9 cellular contexts compared by ENCODE assay signal in the genomic region with DNA sequence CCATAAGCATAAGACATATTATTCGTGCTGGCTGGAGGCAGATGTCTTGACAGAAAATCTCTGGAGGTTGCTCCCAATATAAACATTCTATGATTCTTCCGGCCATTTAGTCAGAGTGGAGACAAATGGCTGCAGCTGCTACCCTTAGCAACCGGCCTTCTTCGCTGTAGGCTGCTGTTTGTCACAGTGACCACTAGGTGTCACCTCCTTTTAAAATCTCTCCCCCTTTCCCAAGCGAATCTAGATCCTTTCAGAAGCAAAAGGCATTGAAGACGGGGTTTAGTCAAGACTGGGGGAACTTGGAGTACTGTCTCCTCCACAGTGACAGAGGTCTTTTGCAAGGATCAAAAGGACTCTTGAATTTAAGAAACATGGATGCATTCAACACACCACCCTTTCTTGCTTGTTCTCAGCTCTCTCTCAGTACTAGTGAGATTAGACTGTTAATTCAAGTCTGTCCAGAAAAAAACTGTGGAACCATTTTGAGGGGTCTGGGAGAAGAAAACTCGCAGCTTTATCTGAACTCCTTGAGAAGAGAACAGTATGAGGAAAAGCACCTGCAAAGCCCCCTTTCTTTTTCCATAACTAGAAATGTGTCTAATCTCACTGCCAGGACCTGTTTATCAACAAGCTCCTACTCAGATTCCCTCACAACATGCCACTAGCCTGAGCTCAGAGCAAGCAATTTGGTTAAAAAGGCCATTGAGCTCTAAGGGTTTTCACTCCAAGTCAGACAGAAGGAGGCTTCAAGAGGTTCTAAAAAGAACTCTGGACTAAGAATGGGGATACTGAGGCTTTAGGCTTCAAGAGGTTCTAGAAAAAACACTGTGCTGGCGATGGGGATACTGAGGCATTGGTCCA.
DNase-seq lines count a peak whose midpoint lies in the region; ATAC-seq and TF ChIP-seq lines count a peak whose summit lies in the region.
"Had no signal": no experiment of that assay in that cellular context is flagged by ENCODE, and none has a peak within 500 bp of the region (broad histone marks: within the 10 kb centered on the region; RNA-seq: fewer than 3 reads in every experiment).

No MANE protein-coding gene starts in this region.

- CTCF ChIA-PET in CD8-positive, alpha-beta T cell (lab: Charles Lee) = interaction anchor here (0.8 to 1.9 kb wide), 5 partner anchors 9 to 912 kb away, joined by 3 to 8 read pairs (median 5); no protein-coding TSS in a partner anchor

- H3K27ac ChIP-seq in CD8-positive, alpha-beta T cell (ENCODE audit: low read depth, low read length) = no peak overlapping the region
- no peak overlapping the region for H3K27ac ChIP-seq in neutrophil

- H3K4me1 Mint-ChIP-seq in CD8-positive, alpha-beta T cell (ENCODE audit: low read depth) = no peaks in the 10 kb centered on the region
- H3K4me1 Mint-ChIP-seq: T-cell had no signal

- no peaks in the 10 kb centered on the region for H3K36me3 Mint-ChIP-seq in CD8-positive, alpha-beta T cell
- H3K36me3 Mint-ChIP-seq: T-cell had no signal

- peak in 1 of 7 experiments; percentile 10 for DNase-seq in CD8-positive, alpha-beta T cell
- DNase-seq in NCI-H446 (lab: John Stamatoyannopoulos, UW) = peak; percentile 79 to 93
- DNase-seq in activated CD4-positive, alpha-beta T cell treated with anti-CD3 and anti-CD28 coated beads, Interleukin-2, amount 50 U/mL, for 48 hours = peak; percentile 16 to 29
- DNase-seq in foreskin fibroblast = peak; percentile 60 to 86

- H3K36me3 ChIP-seq in CD8-positive, alpha-beta T cell (ENCODE audit: insufficient read depth, low read length) = no peaks in the 10 kb centered on the region
- no peaks in the 10 kb centered on the region for H3K36me3 ChIP-seq in neutrophil

- H3K9me3 ChIP-seq in CD8-positive, alpha-beta T cell (ENCODE audit: low read length) = no peaks in the 10 kb centered on the region
- no peaks in the 10 kb centered on the region for H3K9me3 ChIP-seq in neutrophil

- TF ChIP-seq CTCF in CD8-positive, alpha-beta T cell (IDR thresholded peaks at IDR 0.05) = peak; percentile 62
- TF ChIP-seq CTCF in foreskin fibroblast (IDR thresholded peaks at IDR 0.05; ENCODE audit: low read depth, low read length) = peak; percentile 82
- TF ChIP-seq CTCF in neutrophil (IDR thresholded peaks at IDR 0.05) = peak; percentile 84

- no peak overlapping the region for H3K4me3 Mint-ChIP-seq in CD8-positive, alpha-beta T cell
- H3K4me3 Mint-ChIP-seq: T-cell had no signal

- no peak for ATAC-seq in CD8-positive, alpha-beta T cell
- ATAC-seq in GM19351 (IDR thresholded peaks at IDR 0.05; ENCODE audit: unreplicated experiment) (peak; percentile 86), HG03432 (IDR thresholded peaks at IDR 0.05; ENCODE audit: unreplicated experiment) (peak; percentile 91), HG03469 (IDR thresholded peaks at IDR 0.05; ENCODE audit: unreplicated experiment) (no peak)

- no peaks in the 10 kb centered on the region for H3K4me1 ChIP-seq in CD8-positive, alpha-beta T cell (ENCODE audit: insufficient read depth, low read length)
- H3K4me1 ChIP-seq in neutrophil (ENCODE audit: control insufficient read depth in 1 of 2, insufficient read depth in 1 of 2, low read depth in 1 of 2, low read length in 1 of 2) = no peaks in the 10 kb centered on the region

- H3K27ac Mint-ChIP-seq in CD8-positive, alpha-beta T cell = no peak overlapping the region
- H3K27ac Mint-ChIP-seq: T-cell had no signal

- intact Hi-C loops in CD8-positive, alpha-beta T cell (cut with DNase I, micrococcal nuclease) = loop anchor here in 1 of 2 experiments (5.0 kb wide), 2 partner anchors 595 to 915 kb away; no protein-coding TSS in a partner anchor

- no peak overlapping the region for H3K4me3 ChIP-seq in CD8-positive, alpha-beta T cell (ENCODE audit: low read depth, low read length)
- no peak overlapping the region for H3K4me3 ChIP-seq in foreskin fibroblast (ENCODE audit: low read depth in 1 of 2, low read length in 2 of 2)
- H3K4me3 ChIP-seq in neutrophil (ENCODE audit: low read depth in 1 of 2, low read length in 1 of 2) = no peak overlapping the region

- H3K9me3 Mint-ChIP-seq in CD8-positive, alpha-beta T cell = no peaks in the 10 kb centered on the region
- H3K9me3 Mint-ChIP-seq: T-cell had no signal

- H3K27me3 ChIP-seq in CD8-positive, alpha-beta T cell (ENCODE audit: insufficient read depth, low read length) = no peaks in the 10 kb centered on the region
- H3K27me3 ChIP-seq in neutrophil = no peaks in the 10 kb centered on the region

- POLR2A ChIA-PET in CD8-positive, alpha-beta T cell (lab: Charles Lee) = no interaction called here

- peaks cover 32% of the 10 kb centered on the region for H3K27me3 Mint-ChIP-seq in CD8-positive, alpha-beta T cell (ENCODE audit: low read depth)

Comparison
In these comparisons a context has a peak if more than half of its experiments do, and no peak if none do; other contexts are left out.
1. ATAC-seq: peak in GM19351 (single experiment) and HG03432 (single experiment); none in CD8-positive, alpha-beta T cell (single experiment) and HG03469 (single experiment).
2. Peak in every context shown above with its lines, with median percentiles within 50 percentile points of each other: CTCF ChIP-seq.